1 cellular context compared by ENCODE assay signal in the genomic region with DNA sequence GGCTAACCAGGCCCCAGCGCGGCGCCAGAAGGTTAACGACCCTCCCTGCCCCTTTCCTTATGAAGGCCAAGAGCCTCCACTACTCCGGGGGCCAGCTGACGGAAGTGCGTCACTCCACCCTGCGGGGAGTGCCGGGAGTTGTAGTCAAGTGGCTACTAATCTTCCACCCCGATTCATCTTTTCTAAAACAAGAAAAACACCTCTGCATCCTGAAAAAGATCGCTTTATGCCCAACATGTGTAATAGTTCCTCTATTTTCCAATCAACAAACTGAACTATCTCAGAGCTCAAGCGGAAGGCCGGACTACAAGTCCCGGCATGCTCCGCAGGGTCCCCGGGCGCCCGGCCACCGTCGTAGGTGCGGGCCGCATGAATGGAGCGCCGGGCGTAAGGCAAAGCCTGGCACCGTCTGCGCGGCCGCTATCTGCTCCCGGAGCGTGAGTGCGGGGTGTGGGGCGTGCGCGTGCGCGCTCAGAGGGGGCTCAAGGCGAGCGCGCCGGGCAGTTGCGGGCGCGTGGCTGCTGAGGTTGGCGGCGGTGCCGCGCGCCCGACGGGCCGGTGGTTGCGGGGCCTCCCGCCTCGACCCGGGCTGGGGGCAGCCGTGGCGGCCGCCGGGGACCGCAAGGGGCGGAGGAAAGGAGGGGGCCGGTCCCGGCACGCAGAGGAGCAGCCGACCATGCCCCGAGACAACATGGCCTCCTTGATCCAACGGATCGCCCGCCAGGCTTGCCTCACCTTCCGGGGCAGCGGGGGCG.
TF ChIP-seq lines count a peak whose summit lies in the region.

A gene (plus strand): TSS at position 337 of the 755 bp plus-strand sequence. CDS start 340 bp downstream, at position 677.

TF ChIP-seq in HepG2, 621 proteins besides CTCF, POLR2A, EP300 and RAD21 (continued from another document and continues in another):
- TF ChIP-seq, protein P1, sequence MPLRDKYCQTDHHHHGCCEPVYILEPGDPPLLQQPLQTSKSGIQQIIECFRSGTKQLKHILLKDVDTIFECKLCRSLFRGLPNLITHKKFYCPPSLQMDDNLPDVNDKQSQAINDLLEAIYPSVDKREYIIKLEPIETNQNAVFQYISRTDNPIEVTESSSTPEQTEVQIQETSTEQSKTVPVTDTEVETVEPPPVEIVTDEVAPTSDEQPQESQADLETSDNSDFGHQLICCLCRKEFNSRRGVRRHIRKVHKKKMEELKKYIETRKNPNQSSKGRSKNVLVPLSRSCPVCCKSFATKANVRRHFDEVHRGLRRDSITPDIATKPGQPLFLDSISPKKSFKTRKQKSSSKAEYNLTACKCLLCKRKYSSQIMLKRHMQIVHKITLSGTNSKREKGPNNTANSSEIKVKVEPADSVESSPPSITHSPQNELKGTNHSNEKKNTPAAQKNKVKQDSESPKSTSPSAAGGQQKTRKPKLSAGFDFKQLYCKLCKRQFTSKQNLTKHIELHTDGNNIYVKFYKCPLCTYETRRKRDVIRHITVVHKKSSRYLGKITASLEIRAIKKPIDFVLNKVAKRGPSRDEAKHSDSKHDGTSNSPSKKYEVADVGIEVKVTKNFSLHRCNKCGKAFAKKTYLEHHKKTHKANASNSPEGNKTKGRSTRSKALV (CRISPR knock-in tag; IDR thresholded peaks at IDR 0.05) = 0 out of 2 replicates have a peak, but pooled peaks have one; percentile 30
- TF ChIP-seq, protein P2, sequence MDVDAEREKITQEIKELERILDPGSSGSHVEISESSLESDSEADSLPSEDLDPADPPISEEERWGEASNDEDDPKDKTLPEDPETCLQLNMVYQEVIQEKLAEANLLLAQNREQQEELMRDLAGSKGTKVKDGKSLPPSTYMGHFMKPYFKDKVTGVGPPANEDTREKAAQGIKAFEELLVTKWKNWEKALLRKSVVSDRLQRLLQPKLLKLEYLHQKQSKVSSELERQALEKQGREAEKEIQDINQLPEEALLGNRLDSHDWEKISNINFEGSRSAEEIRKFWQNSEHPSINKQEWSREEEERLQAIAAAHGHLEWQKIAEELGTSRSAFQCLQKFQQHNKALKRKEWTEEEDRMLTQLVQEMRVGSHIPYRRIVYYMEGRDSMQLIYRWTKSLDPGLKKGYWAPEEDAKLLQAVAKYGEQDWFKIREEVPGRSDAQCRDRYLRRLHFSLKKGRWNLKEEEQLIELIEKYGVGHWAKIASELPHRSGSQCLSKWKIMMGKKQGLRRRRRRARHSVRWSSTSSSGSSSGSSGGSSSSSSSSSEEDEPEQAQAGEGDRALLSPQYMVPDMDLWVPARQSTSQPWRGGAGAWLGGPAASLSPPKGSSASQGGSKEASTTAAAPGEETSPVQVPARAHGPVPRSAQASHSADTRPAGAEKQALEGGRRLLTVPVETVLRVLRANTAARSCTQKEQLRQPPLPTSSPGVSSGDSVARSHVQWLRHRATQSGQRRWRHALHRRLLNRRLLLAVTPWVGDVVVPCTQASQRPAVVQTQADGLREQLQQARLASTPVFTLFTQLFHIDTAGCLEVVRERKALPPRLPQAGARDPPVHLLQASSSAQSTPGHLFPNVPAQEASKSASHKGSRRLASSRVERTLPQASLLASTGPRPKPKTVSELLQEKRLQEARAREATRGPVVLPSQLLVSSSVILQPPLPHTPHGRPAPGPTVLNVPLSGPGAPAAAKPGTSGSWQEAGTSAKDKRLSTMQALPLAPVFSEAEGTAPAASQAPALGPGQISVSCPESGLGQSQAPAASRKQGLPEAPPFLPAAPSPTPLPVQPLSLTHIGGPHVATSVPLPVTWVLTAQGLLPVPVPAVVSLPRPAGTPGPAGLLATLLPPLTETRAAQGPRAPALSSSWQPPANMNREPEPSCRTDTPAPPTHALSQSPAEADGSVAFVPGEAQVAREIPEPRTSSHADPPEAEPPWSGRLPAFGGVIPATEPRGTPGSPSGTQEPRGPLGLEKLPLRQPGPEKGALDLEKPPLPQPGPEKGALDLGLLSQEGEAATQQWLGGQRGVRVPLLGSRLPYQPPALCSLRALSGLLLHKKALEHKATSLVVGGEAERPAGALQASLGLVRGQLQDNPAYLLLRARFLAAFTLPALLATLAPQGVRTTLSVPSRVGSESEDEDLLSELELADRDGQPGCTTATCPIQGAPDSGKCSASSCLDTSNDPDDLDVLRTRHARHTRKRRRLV (CRISPR knock-in tag; IDR thresholded peaks at IDR 0.05) = no peak
- no peak for TF ChIP-seq ZNF660 (CRISPR knock-in tag; IDR thresholded peaks at IDR 0.05; ENCODE audit: borderline replicate concordance, low read depth)
- TF ChIP-seq, protein P3, sequence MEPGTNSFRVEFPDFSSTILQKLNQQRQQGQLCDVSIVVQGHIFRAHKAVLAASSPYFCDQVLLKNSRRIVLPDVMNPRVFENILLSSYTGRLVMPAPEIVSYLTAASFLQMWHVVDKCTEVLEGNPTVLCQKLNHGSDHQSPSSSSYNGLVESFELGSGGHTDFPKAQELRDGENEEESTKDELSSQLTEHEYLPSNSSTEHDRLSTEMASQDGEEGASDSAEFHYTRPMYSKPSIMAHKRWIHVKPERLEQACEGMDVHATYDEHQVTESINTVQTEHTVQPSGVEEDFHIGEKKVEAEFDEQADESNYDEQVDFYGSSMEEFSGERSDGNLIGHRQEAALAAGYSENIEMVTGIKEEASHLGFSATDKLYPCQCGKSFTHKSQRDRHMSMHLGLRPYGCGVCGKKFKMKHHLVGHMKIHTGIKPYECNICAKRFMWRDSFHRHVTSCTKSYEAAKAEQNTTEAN (CRISPR knock-in tag; conservative IDR thresholded peaks at IDR 0.05) = no peak
- TF ChIP-seq IKZF1 (IDR thresholded peaks at IDR 0.05) = no peak
- TF ChIP-seq NRL (CRISPR knock-in tag; IDR thresholded peaks at IDR 0.05; ENCODE audit: borderline replicate concordance) = 0 out of 2 replicates have a peak, but pooled peaks have one; percentile 48
- TF ChIP-seq, protein P4, sequence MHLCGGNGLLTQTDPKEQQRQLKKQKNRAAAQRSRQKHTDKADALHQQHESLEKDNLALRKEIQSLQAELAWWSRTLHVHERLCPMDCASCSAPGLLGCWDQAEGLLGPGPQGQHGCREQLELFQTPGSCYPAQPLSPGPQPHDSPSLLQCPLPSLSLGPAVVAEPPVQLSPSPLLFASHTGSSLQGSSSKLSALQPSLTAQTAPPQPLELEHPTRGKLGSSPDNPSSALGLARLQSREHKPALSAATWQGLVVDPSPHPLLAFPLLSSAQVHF (CRISPR knock-in tag; IDR thresholded peaks at IDR 0.05) = no peak
- TF ChIP-seq RARG (CRISPR knock-in tag; IDR thresholded peaks at IDR 0.05; ENCODE audit: low read depth) = no peak
- no peak for TF ChIP-seq EEA1 (CRISPR knock-in tag; IDR thresholded peaks at IDR 0.05; ENCODE audit: borderline replicate concordance)
- TF ChIP-seq PHF20 (CRISPR knock-in tag; IDR thresholded peaks at IDR 0.05) = peak; percentile 82
- TF ChIP-seq, protein P5, sequence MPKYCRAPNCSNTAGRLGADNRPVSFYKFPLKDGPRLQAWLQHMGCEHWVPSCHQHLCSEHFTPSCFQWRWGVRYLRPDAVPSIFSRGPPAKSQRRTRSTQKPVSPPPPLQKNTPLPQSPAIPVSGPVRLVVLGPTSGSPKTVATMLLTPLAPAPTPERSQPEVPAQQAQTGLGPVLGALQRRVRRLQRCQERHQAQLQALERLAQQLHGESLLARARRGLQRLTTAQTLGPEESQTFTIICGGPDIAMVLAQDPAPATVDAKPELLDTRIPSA (CRISPR knock-in tag; IDR thresholded peaks at IDR 0.05; ENCODE audit: borderline replicate concordance) = 0 out of 2 replicates have a peak, but pooled peaks have one; percentile 66
- TF ChIP-seq, protein P6, sequence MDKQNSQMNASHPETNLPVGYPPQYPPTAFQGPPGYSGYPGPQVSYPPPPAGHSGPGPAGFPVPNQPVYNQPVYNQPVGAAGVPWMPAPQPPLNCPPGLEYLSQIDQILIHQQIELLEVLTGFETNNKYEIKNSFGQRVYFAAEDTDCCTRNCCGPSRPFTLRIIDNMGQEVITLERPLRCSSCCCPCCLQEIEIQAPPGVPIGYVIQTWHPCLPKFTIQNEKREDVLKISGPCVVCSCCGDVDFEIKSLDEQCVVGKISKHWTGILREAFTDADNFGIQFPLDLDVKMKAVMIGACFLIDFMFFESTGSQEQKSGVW (CRISPR knock-in tag; IDR thresholded peaks at IDR 0.05; ENCODE audit: borderline replicate concordance) = 0 out of 2 replicates have a peak, but pooled peaks have one; percentile 45
- peak; percentile 27; the same call in 1 of the 2 replicates for TF ChIP-seq FOXO1 (CRISPR knock-in tag; IDR thresholded peaks at IDR 0.05)
- peak; percentile 57 for TF ChIP-seq SUZ12 (IDR thresholded peaks at IDR 0.05; ENCODE audit: low read depth, low read length)
- no peak for TF ChIP-seq CBX2 (IDR thresholded peaks at IDR 0.05; ENCODE audit: low read depth, low read length)
- no peak for TF ChIP-seq CBX2 (CRISPR knock-in tag; IDR thresholded peaks at IDR 0.05; ENCODE audit: low read depth)
- TF ChIP-seq HMG20A (CRISPR knock-in tag; IDR thresholded peaks at IDR 0.05; ENCODE audit: borderline replicate concordance) = no peak
- TF ChIP-seq, protein P7, sequence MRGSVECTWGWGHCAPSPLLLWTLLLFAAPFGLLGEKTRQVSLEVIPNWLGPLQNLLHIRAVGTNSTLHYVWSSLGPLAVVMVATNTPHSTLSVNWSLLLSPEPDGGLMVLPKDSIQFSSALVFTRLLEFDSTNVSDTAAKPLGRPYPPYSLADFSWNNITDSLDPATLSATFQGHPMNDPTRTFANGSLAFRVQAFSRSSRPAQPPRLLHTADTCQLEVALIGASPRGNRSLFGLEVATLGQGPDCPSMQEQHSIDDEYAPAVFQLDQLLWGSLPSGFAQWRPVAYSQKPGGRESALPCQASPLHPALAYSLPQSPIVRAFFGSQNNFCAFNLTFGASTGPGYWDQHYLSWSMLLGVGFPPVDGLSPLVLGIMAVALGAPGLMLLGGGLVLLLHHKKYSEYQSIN (CRISPR knock-in tag; IDR thresholded peaks at IDR 0.05; ENCODE audit: borderline replicate concordance) = no peak
- TF ChIP-seq, protein P8, sequence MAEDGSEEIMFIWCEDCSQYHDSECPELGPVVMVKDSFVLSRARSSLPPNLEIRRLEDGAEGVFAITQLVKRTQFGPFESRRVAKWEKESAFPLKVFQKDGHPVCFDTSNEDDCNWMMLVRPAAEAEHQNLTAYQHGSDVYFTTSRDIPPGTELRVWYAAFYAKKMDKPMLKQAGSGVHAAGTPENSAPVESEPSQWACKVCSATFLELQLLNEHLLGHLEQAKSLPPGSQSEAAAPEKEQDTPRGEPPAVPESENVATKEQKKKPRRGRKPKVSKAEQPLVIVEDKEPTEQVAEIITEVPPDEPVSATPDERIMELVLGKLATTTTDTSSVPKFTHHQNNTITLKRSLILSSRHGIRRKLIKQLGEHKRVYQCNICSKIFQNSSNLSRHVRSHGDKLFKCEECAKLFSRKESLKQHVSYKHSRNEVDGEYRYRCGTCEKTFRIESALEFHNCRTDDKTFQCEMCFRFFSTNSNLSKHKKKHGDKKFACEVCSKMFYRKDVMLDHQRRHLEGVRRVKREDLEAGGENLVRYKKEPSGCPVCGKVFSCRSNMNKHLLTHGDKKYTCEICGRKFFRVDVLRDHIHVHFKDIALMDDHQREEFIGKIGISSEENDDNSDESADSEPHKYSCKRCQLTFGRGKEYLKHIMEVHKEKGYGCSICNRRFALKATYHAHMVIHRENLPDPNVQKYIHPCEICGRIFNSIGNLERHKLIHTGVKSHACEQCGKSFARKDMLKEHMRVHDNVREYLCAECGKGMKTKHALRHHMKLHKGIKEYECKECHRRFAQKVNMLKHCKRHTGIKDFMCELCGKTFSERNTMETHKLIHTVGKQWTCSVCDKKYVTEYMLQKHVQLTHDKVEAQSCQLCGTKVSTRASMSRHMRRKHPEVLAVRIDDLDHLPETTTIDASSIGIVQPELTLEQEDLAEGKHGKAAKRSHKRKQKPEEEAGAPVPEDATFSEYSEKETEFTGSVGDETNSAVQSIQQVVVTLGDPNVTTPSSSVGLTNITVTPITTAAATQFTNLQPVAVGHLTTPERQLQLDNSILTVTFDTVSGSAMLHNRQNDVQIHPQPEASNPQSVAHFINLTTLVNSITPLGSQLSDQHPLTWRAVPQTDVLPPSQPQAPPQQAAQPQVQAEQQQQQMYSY (CRISPR knock-in tag; IDR thresholded peaks at IDR 0.05) = peak; percentile 95
- no peak for TF ChIP-seq ZNF225 (CRISPR knock-in tag; IDR thresholded peaks at IDR 0.05)
- no peak; the same call in 1 of the 2 replicates for TF ChIP-seq SP2 (CRISPR knock-in tag; IDR thresholded peaks at IDR 0.05)
- TF ChIP-seq MYNN (CRISPR knock-in tag; IDR thresholded peaks at IDR 0.05; ENCODE audit: low read depth) = no peak
- TF ChIP-seq ZNF761 (CRISPR knock-in tag; conservative IDR thresholded peaks at IDR 0.05) = no peak
- TF ChIP-seq, protein P9, sequence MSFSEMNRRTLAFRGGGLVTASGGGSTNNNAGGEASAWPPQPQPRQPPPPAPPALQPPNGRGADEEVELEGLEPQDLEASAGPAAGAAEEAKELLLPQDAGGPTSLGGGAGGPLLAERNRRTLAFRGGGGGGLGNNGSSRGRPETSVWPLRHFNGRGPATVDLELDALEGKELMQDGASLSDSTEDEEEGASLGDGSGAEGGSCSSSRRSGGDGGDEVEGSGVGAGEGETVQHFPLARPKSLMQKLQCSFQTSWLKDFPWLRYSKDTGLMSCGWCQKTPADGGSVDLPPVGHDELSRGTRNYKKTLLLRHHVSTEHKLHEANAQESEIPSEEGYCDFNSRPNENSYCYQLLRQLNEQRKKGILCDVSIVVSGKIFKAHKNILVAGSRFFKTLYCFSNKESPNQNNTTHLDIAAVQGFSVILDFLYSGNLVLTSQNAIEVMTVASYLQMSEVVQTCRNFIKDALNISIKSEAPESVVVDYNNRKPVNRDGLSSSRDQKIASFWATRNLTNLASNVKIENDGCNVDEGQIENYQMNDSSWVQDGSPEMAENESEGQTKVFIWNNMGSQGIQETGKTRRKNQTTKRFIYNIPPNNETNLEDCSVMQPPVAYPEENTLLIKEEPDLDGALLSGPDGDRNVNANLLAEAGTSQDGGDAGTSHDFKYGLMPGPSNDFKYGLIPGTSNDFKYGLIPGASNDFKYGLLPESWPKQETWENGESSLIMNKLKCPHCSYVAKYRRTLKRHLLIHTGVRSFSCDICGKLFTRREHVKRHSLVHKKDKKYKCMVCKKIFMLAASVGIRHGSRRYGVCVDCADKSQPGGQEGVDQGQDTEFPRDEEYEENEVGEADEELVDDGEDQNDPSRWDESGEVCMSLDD (CRISPR knock-in tag; IDR thresholded peaks at IDR 0.05; ENCODE audit: borderline replicate concordance) = no peak
- 0 out of 2 replicates have a peak, but pooled peaks have one; percentile 29 for TF ChIP-seq ZNF441 (CRISPR knock-in tag; IDR thresholded peaks at IDR 0.05; ENCODE audit: borderline replicate concordance)
- no peak for TF ChIP-seq STAG1 (CRISPR knock-in tag; IDR thresholded peaks at IDR 0.05)
- TF ChIP-seq, protein P10, sequence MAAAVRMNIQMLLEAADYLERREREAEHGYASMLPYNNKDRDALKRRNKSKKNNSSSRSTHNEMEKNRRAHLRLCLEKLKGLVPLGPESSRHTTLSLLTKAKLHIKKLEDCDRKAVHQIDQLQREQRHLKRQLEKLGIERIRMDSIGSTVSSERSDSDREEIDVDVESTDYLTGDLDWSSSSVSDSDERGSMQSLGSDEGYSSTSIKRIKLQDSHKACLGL (CRISPR knock-in tag; IDR thresholded peaks at IDR 0.05) = no peak
- peak; percentile 91 for TF ChIP-seq ZNF777 (CRISPR knock-in tag; IDR thresholded peaks at IDR 0.05)
- TF ChIP-seq, protein P11, sequence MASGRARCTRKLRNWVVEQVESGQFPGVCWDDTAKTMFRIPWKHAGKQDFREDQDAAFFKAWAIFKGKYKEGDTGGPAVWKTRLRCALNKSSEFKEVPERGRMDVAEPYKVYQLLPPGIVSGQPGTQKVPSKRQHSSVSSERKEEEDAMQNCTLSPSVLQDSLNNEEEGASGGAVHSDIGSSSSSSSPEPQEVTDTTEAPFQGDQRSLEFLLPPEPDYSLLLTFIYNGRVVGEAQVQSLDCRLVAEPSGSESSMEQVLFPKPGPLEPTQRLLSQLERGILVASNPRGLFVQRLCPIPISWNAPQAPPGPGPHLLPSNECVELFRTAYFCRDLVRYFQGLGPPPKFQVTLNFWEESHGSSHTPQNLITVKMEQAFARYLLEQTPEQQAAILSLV (CRISPR knock-in tag; IDR thresholded peaks at IDR 0.05; ENCODE audit: borderline replicate concordance) = no peak; the same call in 1 of the 2 replicates
- peak; percentile 67 for TF ChIP-seq BORCS8-MEF2B (CRISPR knock-in tag; IDR thresholded peaks at IDR 0.05)
- no peak for TF ChIP-seq ZNF30 (CRISPR knock-in tag; IDR thresholded peaks at IDR 0.05)
- 0 out of 2 replicates have a peak, but pooled peaks have one; percentile 16 for TF ChIP-seq TOE1 (CRISPR knock-in tag; IDR thresholded peaks at IDR 0.05)
- TF ChIP-seq POLR2G (IDR thresholded peaks at IDR 0.05; ENCODE audit: low read depth, low read length) = peak; percentile 88
